26 cellular contexts compared by ENCODE assay signal in genomic region chr13:95484052-95484451, GRCh38.
"Had no signal": no experiment of that assay in that cellular context is flagged by ENCODE, and none has a peak within 500 bp of the region (broad histone marks: within the 10 kb centered on the region; RNA-seq: fewer than 3 reads in every experiment).

No MANE protein-coding gene starts in this region.

- H3K27me3 ChIP-seq: hepatocyte, neural progenitor cell, neutrophil, stomach, testis, thyroid gland, transverse colon, upper lobe of left lung, vagina had no signal

- H3K4me3 ChIP-seq: hepatocyte, lung, neural progenitor cell, psoas muscle, skin epidermis, stomach, testis, thyroid gland, transverse colon, upper lobe of left lung, vagina had no signal

- H3K27ac ChIP-seq: hepatocyte, neural progenitor cell, neutrophil, psoas muscle, skin epidermis, stomach, testis, thyroid gland, transverse colon, upper lobe of left lung, vagina had no signal

- DNase-seq: islet precursor cell; mesendoderm; naive B cell; natural killer cell; nephron progenitor cell; occipital lobe; psoas muscle; stimulated activated CD4-positive, alpha-beta T cell treated with anti-CD3 and anti-CD28 coated beads, Interleukin-12 subunit alpha, Interleukin-12 subunit beta, amount 100 ng/mL, for 4 hours; stimulated activated CD4-positive, alpha-beta T cell treated with anti-CD3 and anti-CD28 coated beads, Interleukin-15, amount 100 ng/mL, for 24 hours; stimulated activated CD4-positive, alpha-beta T cell treated with anti-CD3 and anti-CD28 coated beads, Interleukin-2, amount 100 ng/mL, for 24 hours; stimulated activated CD4-positive, alpha-beta T cell treated with anti-CD3 and anti-CD28 coated beads, Interleukin-4, amount 100 ng/mL, for 1 hour; stimulated activated naive B cell treated with anti-CD40 and anti-IgM and Interleukin-4, amounts not matched to agents 10 μg/mL and 1 μg/mL and 100 μg/mL, for 72 hours; stimulated activated naive CD8-positive, alpha-beta T cell treated with anti-CD3 and anti-CD28 coated beads, Interleukin-15, Interleukin-2, amounts not matched to agents 100 U/mL and 50 U/mL, for 24 hours; stomach; testis; thyroid gland; transverse colon; upper lobe of left lung had no signal

- ATAC-seq: left lobe of liver; natural killer cell; psoas muscle; sciatic nerve; stimulated activated naive B cell treated with anti-CD40 and anti-IgM and Interleukin-4, amounts not matched to agents 10 μg/mL and 1 μg/mL and 100 μg/mL, for 72 hours; stimulated activated naive CD8-positive, alpha-beta T cell treated with anti-CD3 and anti-CD28 coated beads, Interleukin-15, Interleukin-2, amounts not matched to agents 100 U/mL and 50 U/mL, for 24 hours had no signal

- H3K4me1 ChIP-seq: neural progenitor cell, psoas muscle, testis, thyroid gland, vagina had no signal

- H3K36me3 ChIP-seq: neural progenitor cell, neutrophil, stomach, thyroid gland, transverse colon, upper lobe of left lung, vagina had no signal

- H3K9me3 ChIP-seq: neutrophil, psoas muscle, stomach, testis, thyroid gland, transverse colon, upper lobe of left lung, vagina had no signal
